In genomic region chr22:46824348-46824909, GRCh38 we compare ENCODE assay signal across 19 cellular contexts.
A peak's percentile ranks its signal among the peaks of the same experiment; 100 is the strongest.
DNase-seq lines count a peak whose midpoint lies in the region; ATAC-seq, FAIRE-seq and TF ChIP-seq lines count a peak whose summit lies in the region.
"Had no signal": no experiment of that assay in that cellular context is flagged by ENCODE, and none has a peak within 500 bp of the region (broad histone marks: within the 10 kb centered on the region; RNA-seq: fewer than 3 reads in every experiment).

No MANE protein-coding gene starts in this region.

- WGBS in SK-N-SH (ENCODE audit: low lambda C conversion rate): 97% methylated on average over 9 of the region's 9 CpGs

- no peak for TF ChIP-seq CTCF in SK-N-SH (IDR thresholded peaks at IDR 0.05)
- TF ChIP-seq CTCF in WTC11 (IDR thresholded peaks at IDR 0.05): no peak
- TF ChIP-seq CTCF in kidney (IDR thresholded peaks at IDR 0.05; ENCODE audit: borderline replicate concordance, extremely low read depth, insufficient read depth): no peak

- CTCF ChIA-PET in SK-N-SH (lab: Yijun Ruan, JAX) (interaction anchor here (1.6 kb wide), 1 partner anchor 21 kb away, joined by 8 read pairs; no protein-coding TSS in a partner anchor), WTC11 (lab: Charles Lee) (interaction anchor here (0.6 to 1.1 kb wide), 3 partner anchors 9 to 262 kb away, joined by 3 to 4 read pairs (median 3); no protein-coding TSS in a partner anchor)

- H3K27ac ChIP-seq in SK-N-SH (ENCODE audit: low read depth in 2 of 2, low read length in 1 of 2): no peak overlapping the region
- H3K27ac ChIP-seq in kidney (ENCODE audit: low read depth in 2 of 2, low read length in 2 of 2): no peak overlapping the region
- H3K27ac ChIP-seq: 22Rv1, GM23248 had no signal

- 0 out of 2 replicates have a peak overlapping the region, but pooled peaks have one; percentile 24 for H3K27ac Mint-ChIP-seq in WTC11
- H3K27ac Mint-ChIP-seq in stimulated activated effector memory CD8-positive, alpha-beta T cell treated with anti-CD3 and anti-CD28 coated beads, Interleukin-12 subunit alpha, Interleukin-12 subunit beta, amount 100 ng/mL, for 72 hours: peak overlapping the region; percentile 61

- TF ChIP-seq RAD21 in SK-N-SH (IDR thresholded peaks at IDR 0.05; ENCODE audit: low read length): no peak

- no peaks in the 10 kb centered on the region for H3K27me3 ChIP-seq in SK-N-SH (ENCODE audit: insufficient read depth)

- no peak for FAIRE-seq in kidney (lab: Jason Lieb, UNC)
- FAIRE-seq: GM12891, K562 had no signal

- ATAC-seq in SK-N-SH treated with all-trans-retinoic acid at 6 μM for 48 hours (no peak), WTC11 (no peak), left lobe of liver (no peak)
- no peak for ATAC-seq in stimulated activated effector memory CD8-positive, alpha-beta T cell treated with anti-CD3 and anti-CD28 coated beads, Interleukin-12 subunit alpha, Interleukin-12 subunit beta, amount 100 ng/mL, for 72 hours
- ATAC-seq: K562 had no signal

- H4K20me1 ChIP-seq in SK-N-SH (ENCODE audit: insufficient read depth): peaks cover 8% of the 10 kb centered on the region

- H2AFZ ChIP-seq in SK-N-SH (ENCODE audit: low read depth): no peak overlapping the region
- H2AFZ ChIP-seq: GM23248 had no signal

- POLR2A ChIA-PET in SK-N-SH (lab: Yijun Ruan, JAX) (no interaction called here), WTC11 (lab: Charles Lee) (no interaction called here)

- DNase-seq in SK-N-SH (peak; percentile 8), WTC11 (ENCODE audit: low spot score) (no peak), kidney (peak; percentile 31), cerebellar nuclear complex (lab: John Stamatoyannopoulos, UW) (no peak), hepatic stellate cell (ENCODE audit: low spot score) (no peak), left lobe of liver (ENCODE audit: low spot score) (no peak)
- DNase-seq in stimulated activated effector memory CD8-positive, alpha-beta T cell treated with anti-CD3 and anti-CD28 coated beads, Interleukin-12 subunit alpha, Interleukin-12 subunit beta, amount 100 ng/mL, for 72 hours (ENCODE audit: low spot score in 2 of 2): no peak
- DNase-seq: C1 segment of cervical spinal cord; DMS53; GM23248; NCI-H146; NCI-H345; NCI-H69; NK-92 treated with Interleukin-12 subunit alpha and Interleukin-12 subunit beta, amount 100 ng/mL, for 24 hours; OCI-M1 had no signal

- H3K79me2 ChIP-seq in SK-N-SH (ENCODE audit: insufficient read depth): peaks cover 62% of the 10 kb centered on the region; the same call in 1 of the 2 replicates

- no peak overlapping the region for H3K4me3 Mint-ChIP-seq in WTC11
- no peak overlapping the region for H3K4me3 Mint-ChIP-seq in stimulated activated effector memory CD8-positive, alpha-beta T cell treated with anti-CD3 and anti-CD28 coated beads, Interleukin-12 subunit alpha, Interleukin-12 subunit beta, amount 100 ng/mL, for 72 hours

- no peak overlapping the region for H3K4me2 ChIP-seq in SK-N-SH

- H3K4me1 ChIP-seq in SK-N-SH (ENCODE audit: control insufficient read depth in 1 of 2, insufficient read depth in 2 of 2, low read depth in 1 of 2, low read length in 1 of 2) (peaks cover 11 to 18% of the 10 kb centered on the region in 2 experiments; a peak in 3 of 4 replicates), kidney (ENCODE audit: control insufficient read depth in 1 of 2, insufficient read depth in 1 of 2, low read depth in 1 of 2, low read length in 2 of 2) (peaks cover 8 to 12% of the 10 kb centered on the region in 2 donors)

- H3K36me3 Mint-ChIP-seq in WTC11: peaks cover 22% of the 10 kb centered on the region
- peaks cover 70% of the 10 kb centered on the region for H3K36me3 Mint-ChIP-seq in stimulated activated effector memory CD8-positive, alpha-beta T cell treated with anti-CD3 and anti-CD28 coated beads, Interleukin-12 subunit alpha, Interleukin-12 subunit beta, amount 100 ng/mL, for 72 hours

- H3K4me3 ChIP-seq in SK-N-SH (ENCODE audit: low read depth in 2 of 2, low read length in 1 of 2) (no peak overlapping the region), kidney (ENCODE audit: low read length in 2 of 2) (no peak overlapping the region)
- H3K4me3 ChIP-seq: GM23248, K562 had no signal

- H3F3A ChIP-seq in SK-N-SH (replicated peaks; ENCODE audit: insufficient read depth): peaks cover 13% of the 10 kb centered on the region

- H3K9me2 ChIP-seq in SK-N-SH: no peaks in the 10 kb centered on the region

- H3K36me3 ChIP-seq in SK-N-SH (replicated peaks in 1 of 2; ENCODE audit: control insufficient read depth in 1 of 2, insufficient read depth in 2 of 2, low read length in 1 of 2) (peaks cover 0 to 2% of the 10 kb centered on the region in 2 experiments), kidney (ENCODE audit: control insufficient read depth in 1 of 2, insufficient read depth in 2 of 2, low read length in 2 of 2) (peaks cover 0 to 2% of the 10 kb centered on the region in 2 donors)

- peaks cover 12% of the 10 kb centered on the region for H3K4me1 Mint-ChIP-seq in WTC11
- H3K4me1 Mint-ChIP-seq in stimulated activated effector memory CD8-positive, alpha-beta T cell treated with anti-CD3 and anti-CD28 coated beads, Interleukin-12 subunit alpha, Interleukin-12 subunit beta, amount 100 ng/mL, for 72 hours: peaks cover 72% of the 10 kb centered on the region

- no peaks in the 10 kb centered on the region for H3K9me3 ChIP-seq in SK-N-SH
- no peaks in the 10 kb centered on the region for H3K9me3 ChIP-seq in kidney (ENCODE audit: control insufficient read depth in 1 of 2, low read length in 2 of 2)

- intact Hi-C loops in kidney (cut with DNase I): no loop called here

- H3K9ac ChIP-seq in SK-N-SH (no peak overlapping the region), kidney (ENCODE audit: low read length in 2 of 2) (no peak overlapping the region)
- H3K9ac ChIP-seq: GM23248 had no signal

- H3K27me3 Mint-ChIP-seq in WTC11 (ENCODE audit: low read depth): no peaks in the 10 kb centered on the region

- no peak for TF ChIP-seq EP300 in SK-N-SH (IDR thresholded peaks at IDR 0.05; ENCODE audit: borderline replicate concordance in 1 of 2, low read depth in 1 of 2, low read length in 1 of 2)

- peaks cover 8% of the 10 kb centered on the region for H3K9me3 Mint-ChIP-seq in WTC11
- H3K9me3 Mint-ChIP-seq in stimulated activated effector memory CD8-positive, alpha-beta T cell treated with anti-CD3 and anti-CD28 coated beads, Interleukin-12 subunit alpha, Interleukin-12 subunit beta, amount 100 ng/mL, for 72 hours: peaks cover 3% of the 10 kb centered on the region

TF ChIP-seq in SK-N-SH, 30 proteins besides CTCF, POLR2A, EP300 and RAD21 (continues in another document):
- TF ChIP-seq YY1 (IDR thresholded peaks at IDR 0.05; ENCODE audit: low read depth) (no peak), RXRA (IDR thresholded peaks at IDR 0.05; ENCODE audit: borderline replicate concordance, low read depth) (no peak), TEAD4 (IDR thresholded peaks at IDR 0.05; ENCODE audit: borderline replicate concordance, insufficient read depth) (no peak), SMC3 (IDR thresholded peaks at IDR 0.05; ENCODE audit: low read depth, low read length) (no peak), NFIC (IDR thresholded peaks at IDR 0.05; ENCODE audit: borderline replicate concordance) (no peak), POLR2AphosphoS5 (IDR thresholded peaks at IDR 0.05; ENCODE audit: low read depth, low read length) (no peak), EZH2phosphoT487 (IDR thresholded peaks at IDR 0.05; ENCODE audit: borderline replicate concordance, low read depth) (no peak), FOSL2 (IDR thresholded peaks at IDR 0.05; ENCODE audit: borderline replicate concordance, low read depth) (no peak), GATA2 (CRISPR knock-in tag; IDR thresholded peaks at IDR 0.05) (no peak)

TF ChIP-seq in SK-N-SH treated with all-trans-retinoic acid at 6 μM for 48 hours, 23 proteins besides CTCF, POLR2A, EP300 and RAD21:
- no peak for TF ChIP-seq ZNF565 (CRISPR knock-in tag; conservative IDR thresholded peaks at IDR 0.05; ENCODE audit: low read depth)
- TF ChIP-seq ESRRG (CRISPR knock-in tag; IDR thresholded peaks at IDR 0.05): no peak
- TF ChIP-seq ZNF8 (CRISPR knock-in tag; IDR thresholded peaks at IDR 0.05): no peak
- TF ChIP-seq BACH2 (CRISPR knock-in tag; IDR thresholded peaks at IDR 0.05; ENCODE audit: borderline replicate concordance): no peak
TF ChIP-seq in SK-N-SH treated with all-trans-retinoic acid at 6 μM for 48 hours: peak in this region for 0.

TF ChIP-seq in WTC11, 78 proteins besides CTCF, POLR2A, EP300 and RAD21 (continues in another document):
- TF ChIP-seq FOXK1 (CRISPR knock-in tag; IDR thresholded peaks at IDR 0.05) (no peak), ELF4 (CRISPR knock-in tag; IDR thresholded peaks at IDR 0.05; ENCODE audit: low read depth) (no peak), NFATC4 (CRISPR knock-in tag; IDR thresholded peaks at IDR 0.05) (no peak), HMGA2 (CRISPR knock-in tag; IDR thresholded peaks at IDR 0.05) (no peak), ZSCAN18 (CRISPR knock-in tag; IDR thresholded peaks at IDR 0.05) (no peak), SP1 (CRISPR knock-in tag; conservative IDR thresholded peaks at IDR 0.05) (no peak), JAZF1 (CRISPR knock-in tag; IDR thresholded peaks at IDR 0.05) (no peak), ATF1 (CRISPR knock-in tag; IDR thresholded peaks at IDR 0.05) (no peak), ATF6 (CRISPR knock-in tag; IDR thresholded peaks at IDR 0.05) (no peak)

Comparison
In these comparisons a context has a peak if more than half of its experiments do, and no peak if none do; other contexts are left out.
1. DNase-seq: peak in SK-N-SH (single experiment) and kidney (single experiment); none in WTC11 (single experiment), stimulated activated effector memory CD8-positive, alpha-beta T cell treated with anti-CD3 and anti-CD28 coated beads, Interleukin-12 subunit alpha, Interleukin-12 subunit beta, amount 100 ng/mL, for 72 hours (0 of 2), cerebellar nuclear complex (0 of 2), hepatic stellate cell (single experiment) and left lobe of liver (single experiment).